ENCODE assay signal across 1 cellular context in the genomic region with DNA sequence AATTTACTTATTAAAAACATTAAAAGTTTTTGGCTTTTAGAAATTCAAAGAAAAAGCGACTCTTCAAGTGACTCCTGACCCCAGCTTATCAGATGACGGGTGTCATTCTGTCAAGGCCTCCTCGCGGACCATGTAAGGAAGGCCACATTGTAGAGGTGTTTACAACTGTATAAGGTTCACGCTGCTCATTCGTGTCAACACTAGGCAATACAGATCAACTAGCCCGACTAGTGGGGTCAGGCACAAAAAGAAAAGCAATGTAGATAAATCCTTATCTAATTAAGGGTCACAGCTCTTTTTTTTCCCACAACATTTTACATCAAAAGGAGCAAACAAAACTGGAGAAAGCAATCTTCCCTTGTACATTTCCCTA.
TF ChIP-seq lines count a peak whose summit lies in the region.

No MANE protein-coding gene starts in this region.

TF ChIP-seq in HepG2, 621 proteins besides CTCF, POLR2A, EP300 and RAD21 (continued from another document and continues in another):
- TF ChIP-seq, protein P1, sequence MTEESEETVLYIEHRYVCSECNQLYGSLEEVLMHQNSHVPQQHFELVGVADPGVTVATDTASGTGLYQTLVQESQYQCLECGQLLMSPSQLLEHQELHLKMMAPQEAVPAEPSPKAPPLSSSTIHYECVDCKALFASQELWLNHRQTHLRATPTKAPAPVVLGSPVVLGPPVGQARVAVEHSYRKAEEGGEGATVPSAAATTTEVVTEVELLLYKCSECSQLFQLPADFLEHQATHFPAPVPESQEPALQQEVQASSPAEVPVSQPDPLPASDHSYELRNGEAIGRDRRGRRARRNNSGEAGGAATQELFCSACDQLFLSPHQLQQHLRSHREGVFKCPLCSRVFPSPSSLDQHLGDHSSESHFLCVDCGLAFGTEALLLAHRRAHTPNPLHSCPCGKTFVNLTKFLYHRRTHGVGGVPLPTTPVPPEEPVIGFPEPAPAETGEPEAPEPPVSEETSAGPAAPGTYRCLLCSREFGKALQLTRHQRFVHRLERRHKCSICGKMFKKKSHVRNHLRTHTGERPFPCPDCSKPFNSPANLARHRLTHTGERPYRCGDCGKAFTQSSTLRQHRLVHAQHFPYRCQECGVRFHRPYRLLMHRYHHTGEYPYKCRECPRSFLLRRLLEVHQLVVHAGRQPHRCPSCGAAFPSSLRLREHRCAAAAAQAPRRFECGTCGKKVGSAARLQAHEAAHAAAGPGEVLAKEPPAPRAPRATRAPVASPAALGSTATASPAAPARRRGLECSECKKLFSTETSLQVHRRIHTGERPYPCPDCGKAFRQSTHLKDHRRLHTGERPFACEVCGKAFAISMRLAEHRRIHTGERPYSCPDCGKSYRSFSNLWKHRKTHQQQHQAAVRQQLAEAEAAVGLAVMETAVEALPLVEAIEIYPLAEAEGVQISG (CRISPR knock-in tag; IDR thresholded peaks at IDR 0.05): peak; percentile 22; the same call in 1 of the 2 replicates
- TF ChIP-seq ATF7 (IDR thresholded peaks at IDR 0.05): no peak
- no peak for TF ChIP-seq ATF7 (CRISPR knock-in tag; IDR thresholded peaks at IDR 0.05)
- TF ChIP-seq HDAC1 (CRISPR knock-in tag; IDR thresholded peaks at IDR 0.05): no peak
- TF ChIP-seq ZNF605 (CRISPR knock-in tag; IDR thresholded peaks at IDR 0.05): 0 out of 2 replicates have a peak, but pooled peaks have one; percentile 25
- TF ChIP-seq, protein P2, sequence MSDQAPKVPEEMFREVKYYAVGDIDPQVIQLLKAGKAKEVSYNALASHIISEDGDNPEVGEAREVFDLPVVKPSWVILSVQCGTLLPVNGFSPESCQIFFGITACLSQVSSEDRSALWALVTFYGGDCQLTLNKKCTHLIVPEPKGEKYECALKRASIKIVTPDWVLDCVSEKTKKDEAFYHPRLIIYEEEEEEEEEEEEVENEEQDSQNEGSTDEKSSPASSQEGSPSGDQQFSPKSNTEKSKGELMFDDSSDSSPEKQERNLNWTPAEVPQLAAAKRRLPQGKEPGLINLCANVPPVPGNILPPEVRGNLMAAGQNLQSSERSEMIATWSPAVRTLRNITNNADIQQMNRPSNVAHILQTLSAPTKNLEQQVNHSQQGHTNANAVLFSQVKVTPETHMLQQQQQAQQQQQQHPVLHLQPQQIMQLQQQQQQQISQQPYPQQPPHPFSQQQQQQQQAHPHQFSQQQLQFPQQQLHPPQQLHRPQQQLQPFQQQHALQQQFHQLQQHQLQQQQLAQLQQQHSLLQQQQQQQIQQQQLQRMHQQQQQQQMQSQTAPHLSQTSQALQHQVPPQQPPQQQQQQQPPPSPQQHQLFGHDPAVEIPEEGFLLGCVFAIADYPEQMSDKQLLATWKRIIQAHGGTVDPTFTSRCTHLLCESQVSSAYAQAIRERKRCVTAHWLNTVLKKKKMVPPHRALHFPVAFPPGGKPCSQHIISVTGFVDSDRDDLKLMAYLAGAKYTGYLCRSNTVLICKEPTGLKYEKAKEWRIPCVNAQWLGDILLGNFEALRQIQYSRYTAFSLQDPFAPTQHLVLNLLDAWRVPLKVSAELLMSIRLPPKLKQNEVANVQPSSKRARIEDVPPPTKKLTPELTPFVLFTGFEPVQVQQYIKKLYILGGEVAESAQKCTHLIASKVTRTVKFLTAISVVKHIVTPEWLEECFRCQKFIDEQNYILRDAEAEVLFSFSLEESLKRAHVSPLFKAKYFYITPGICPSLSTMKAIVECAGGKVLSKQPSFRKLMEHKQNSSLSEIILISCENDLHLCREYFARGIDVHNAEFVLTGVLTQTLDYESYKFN (CRISPR knock-in tag; conservative IDR thresholded peaks at IDR 0.05): peak; percentile 88
- TF ChIP-seq POGZ (CRISPR knock-in tag; IDR thresholded peaks at IDR 0.05): 0 out of 2 replicates have a peak, but pooled peaks have one; percentile 44
- TF ChIP-seq ZNF24 (IDR thresholded peaks at IDR 0.05): no peak
- peak; percentile 77 for TF ChIP-seq ISL2 (CRISPR knock-in tag; IDR thresholded peaks at IDR 0.05)
- TF ChIP-seq PITX1 (CRISPR knock-in tag; IDR thresholded peaks at IDR 0.05): peak; percentile 74
- 0 out of 2 replicates have a peak, but pooled peaks have one; percentile 18 for TF ChIP-seq ZFY (CRISPR knock-in tag; IDR thresholded peaks at IDR 0.05)
- TF ChIP-seq, protein P3, sequence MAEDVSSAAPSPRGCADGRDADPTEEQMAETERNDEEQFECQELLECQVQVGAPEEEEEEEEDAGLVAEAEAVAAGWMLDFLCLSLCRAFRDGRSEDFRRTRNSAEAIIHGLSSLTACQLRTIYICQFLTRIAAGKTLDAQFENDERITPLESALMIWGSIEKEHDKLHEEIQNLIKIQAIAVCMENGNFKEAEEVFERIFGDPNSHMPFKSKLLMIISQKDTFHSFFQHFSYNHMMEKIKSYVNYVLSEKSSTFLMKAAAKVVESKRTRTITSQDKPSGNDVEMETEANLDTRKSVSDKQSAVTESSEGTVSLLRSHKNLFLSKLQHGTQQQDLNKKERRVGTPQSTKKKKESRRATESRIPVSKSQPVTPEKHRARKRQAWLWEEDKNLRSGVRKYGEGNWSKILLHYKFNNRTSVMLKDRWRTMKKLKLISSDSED (CRISPR knock-in tag; IDR thresholded peaks at IDR 0.05): no peak
- TF ChIP-seq, protein P4, sequence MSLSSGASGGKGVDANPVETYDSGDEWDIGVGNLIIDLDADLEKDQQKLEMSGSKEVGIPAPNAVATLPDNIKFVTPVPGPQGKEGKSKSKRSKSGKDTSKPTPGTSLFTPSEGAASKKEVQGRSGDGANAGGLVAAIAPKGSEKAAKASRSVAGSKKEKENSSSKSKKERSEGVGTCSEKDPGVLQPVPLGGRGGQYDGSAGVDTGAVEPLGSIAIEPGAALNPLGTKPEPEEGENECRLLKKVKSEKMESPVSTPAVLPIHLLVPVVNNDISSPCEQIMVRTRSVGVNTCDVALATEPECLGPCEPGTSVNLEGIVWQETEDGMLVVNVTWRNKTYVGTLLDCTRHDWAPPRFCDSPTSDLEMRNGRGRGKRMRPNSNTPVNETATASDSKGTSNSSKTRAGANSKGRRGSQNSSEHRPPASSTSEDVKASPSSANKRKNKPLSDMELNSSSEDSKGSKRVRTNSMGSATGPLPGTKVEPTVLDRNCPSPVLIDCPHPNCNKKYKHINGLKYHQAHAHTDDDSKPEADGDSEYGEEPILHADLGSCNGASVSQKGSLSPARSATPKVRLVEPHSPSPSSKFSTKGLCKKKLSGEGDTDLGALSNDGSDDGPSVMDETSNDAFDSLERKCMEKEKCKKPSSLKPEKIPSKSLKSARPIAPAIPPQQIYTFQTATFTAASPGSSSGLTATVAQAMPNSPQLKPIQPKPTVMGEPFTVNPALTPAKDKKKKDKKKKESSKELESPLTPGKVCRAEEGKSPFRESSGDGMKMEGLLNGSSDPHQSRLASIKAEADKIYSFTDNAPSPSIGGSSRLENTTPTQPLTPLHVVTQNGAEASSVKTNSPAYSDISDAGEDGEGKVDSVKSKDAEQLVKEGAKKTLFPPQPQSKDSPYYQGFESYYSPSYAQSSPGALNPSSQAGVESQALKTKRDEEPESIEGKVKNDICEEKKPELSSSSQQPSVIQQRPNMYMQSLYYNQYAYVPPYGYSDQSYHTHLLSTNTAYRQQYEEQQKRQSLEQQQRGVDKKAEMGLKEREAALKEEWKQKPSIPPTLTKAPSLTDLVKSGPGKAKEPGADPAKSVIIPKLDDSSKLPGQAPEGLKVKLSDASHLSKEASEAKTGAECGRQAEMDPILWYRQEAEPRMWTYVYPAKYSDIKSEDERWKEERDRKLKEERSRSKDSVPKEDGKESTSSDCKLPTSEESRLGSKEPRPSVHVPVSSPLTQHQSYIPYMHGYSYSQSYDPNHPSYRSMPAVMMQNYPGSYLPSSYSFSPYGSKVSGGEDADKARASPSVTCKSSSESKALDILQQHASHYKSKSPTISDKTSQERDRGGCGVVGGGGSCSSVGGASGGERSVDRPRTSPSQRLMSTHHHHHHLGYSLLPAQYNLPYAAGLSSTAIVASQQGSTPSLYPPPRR (CRISPR knock-in tag; IDR thresholded peaks at IDR 0.05; ENCODE audit: borderline replicate concordance): peak; percentile 87
- TF ChIP-seq ZMYM4 (CRISPR knock-in tag; IDR thresholded peaks at IDR 0.05): peak; percentile 75
- TF ChIP-seq MIER2 (CRISPR knock-in tag; IDR thresholded peaks at IDR 0.05): no peak
- no peak for TF ChIP-seq ZFP82 (CRISPR knock-in tag; IDR thresholded peaks at IDR 0.05; ENCODE audit: borderline replicate concordance)
- no peak for TF ChIP-seq ZKSCAN8 (CRISPR knock-in tag; IDR thresholded peaks at IDR 0.05; ENCODE audit: borderline replicate concordance)
- TF ChIP-seq ZNF256 (CRISPR knock-in tag; conservative IDR thresholded peaks at IDR 0.05): no peak
- TF ChIP-seq SALL1 (CRISPR knock-in tag; IDR thresholded peaks at IDR 0.05): peak; percentile 80
- TF ChIP-seq RXRA (CRISPR knock-in tag; IDR thresholded peaks at IDR 0.05): peak; percentile 37; the same call in 1 of the 2 replicates
- TF ChIP-seq ZNF543 (CRISPR knock-in tag; IDR thresholded peaks at IDR 0.05): no peak
- no peak for TF ChIP-seq FOXP1 (IDR thresholded peaks at IDR 0.05)
- TF ChIP-seq FOXP1 (CRISPR knock-in tag; IDR thresholded peaks at IDR 0.05): peak; percentile 96
- TF ChIP-seq IRF2 (CRISPR knock-in tag; IDR thresholded peaks at IDR 0.05): 0 out of 2 replicates have a peak, but pooled peaks have one; percentile 54
- peak; percentile 32; the same call in 1 of the 2 replicates for TF ChIP-seq ZFX (CRISPR knock-in tag; IDR thresholded peaks at IDR 0.05; ENCODE audit: low read depth)
- TF ChIP-seq SNAPC2 (CRISPR knock-in tag; IDR thresholded peaks at IDR 0.05): 0 out of 2 replicates have a peak, but pooled peaks have one; percentile 25
- TF ChIP-seq, protein P5, sequence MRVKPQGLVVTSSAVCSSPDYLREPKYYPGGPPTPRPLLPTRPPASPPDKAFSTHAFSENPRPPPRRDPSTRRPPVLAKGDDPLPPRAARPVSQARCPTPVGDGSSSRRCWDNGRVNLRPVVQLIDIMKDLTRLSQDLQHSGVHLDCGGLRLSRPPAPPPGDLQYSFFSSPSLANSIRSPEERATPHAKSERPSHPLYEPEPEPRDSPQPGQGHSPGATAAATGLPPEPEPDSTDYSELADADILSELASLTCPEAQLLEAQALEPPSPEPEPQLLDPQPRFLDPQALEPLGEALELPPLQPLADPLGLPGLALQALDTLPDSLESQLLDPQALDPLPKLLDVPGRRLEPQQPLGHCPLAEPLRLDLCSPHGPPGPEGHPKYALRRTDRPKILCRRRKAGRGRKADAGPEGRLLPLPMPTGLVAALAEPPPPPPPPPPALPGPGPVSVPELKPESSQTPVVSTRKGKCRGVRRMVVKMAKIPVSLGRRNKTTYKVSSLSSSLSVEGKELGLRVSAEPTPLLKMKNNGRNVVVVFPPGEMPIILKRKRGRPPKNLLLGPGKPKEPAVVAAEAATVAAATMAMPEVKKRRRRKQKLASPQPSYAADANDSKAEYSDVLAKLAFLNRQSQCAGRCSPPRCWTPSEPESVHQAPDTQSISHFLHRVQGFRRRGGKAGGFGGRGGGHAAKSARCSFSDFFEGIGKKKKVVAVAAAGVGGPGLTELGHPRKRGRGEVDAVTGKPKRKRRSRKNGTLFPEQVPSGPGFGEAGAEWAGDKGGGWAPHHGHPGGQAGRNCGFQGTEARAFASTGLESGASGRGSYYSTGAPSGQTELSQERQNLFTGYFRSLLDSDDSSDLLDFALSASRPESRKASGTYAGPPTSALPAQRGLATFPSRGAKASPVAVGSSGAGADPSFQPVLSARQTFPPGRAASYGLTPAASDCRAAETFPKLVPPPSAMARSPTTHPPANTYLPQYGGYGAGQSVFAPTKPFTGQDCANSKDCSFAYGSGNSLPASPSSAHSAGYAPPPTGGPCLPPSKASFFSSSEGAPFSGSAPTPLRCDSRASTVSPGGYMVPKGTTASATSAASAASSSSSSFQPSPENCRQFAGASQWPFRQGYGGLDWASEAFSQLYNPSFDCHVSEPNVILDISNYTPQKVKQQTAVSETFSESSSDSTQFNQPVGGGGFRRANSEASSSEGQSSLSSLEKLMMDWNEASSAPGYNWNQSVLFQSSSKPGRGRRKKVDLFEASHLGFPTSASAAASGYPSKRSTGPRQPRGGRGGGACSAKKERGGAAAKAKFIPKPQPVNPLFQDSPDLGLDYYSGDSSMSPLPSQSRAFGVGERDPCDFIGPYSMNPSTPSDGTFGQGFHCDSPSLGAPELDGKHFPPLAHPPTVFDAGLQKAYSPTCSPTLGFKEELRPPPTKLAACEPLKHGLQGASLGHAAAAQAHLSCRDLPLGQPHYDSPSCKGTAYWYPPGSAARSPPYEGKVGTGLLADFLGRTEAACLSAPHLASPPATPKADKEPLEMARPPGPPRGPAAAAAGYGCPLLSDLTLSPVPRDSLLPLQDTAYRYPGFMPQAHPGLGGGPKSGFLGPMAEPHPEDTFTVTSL (CRISPR knock-in tag; IDR thresholded peaks at IDR 0.05; ENCODE audit: borderline replicate concordance): peak; percentile 82; the same call in 1 of the 2 replicates
- TF ChIP-seq PHF21A (CRISPR knock-in tag; IDR thresholded peaks at IDR 0.05): peak; percentile 28; the same call in 1 of the 2 replicates
- TF ChIP-seq SPEN (CRISPR knock-in tag; IDR thresholded peaks at IDR 0.05; ENCODE audit: low read depth): peak; percentile 59; the same call in 1 of the 2 replicates
- TF ChIP-seq HOXA3 (CRISPR knock-in tag; IDR thresholded peaks at IDR 0.05): peak; percentile 61; the same call in 1 of the 2 replicates
- no peak for TF ChIP-seq ZNF558 (CRISPR knock-in tag; IDR thresholded peaks at IDR 0.05; ENCODE audit: borderline replicate concordance)
- no peak for TF ChIP-seq SETDB1 (CRISPR knock-in tag; IDR thresholded peaks at IDR 0.05; ENCODE audit: borderline replicate concordance)
- TF ChIP-seq SSRP1 (CRISPR knock-in tag; IDR thresholded peaks at IDR 0.05): no peak
- peak; percentile 56; the same call in 1 of the 2 replicates for TF ChIP-seq NR2C2 (CRISPR knock-in tag; IDR thresholded peaks at IDR 0.05; ENCODE audit: borderline replicate concordance)
- TF ChIP-seq, protein P6, sequence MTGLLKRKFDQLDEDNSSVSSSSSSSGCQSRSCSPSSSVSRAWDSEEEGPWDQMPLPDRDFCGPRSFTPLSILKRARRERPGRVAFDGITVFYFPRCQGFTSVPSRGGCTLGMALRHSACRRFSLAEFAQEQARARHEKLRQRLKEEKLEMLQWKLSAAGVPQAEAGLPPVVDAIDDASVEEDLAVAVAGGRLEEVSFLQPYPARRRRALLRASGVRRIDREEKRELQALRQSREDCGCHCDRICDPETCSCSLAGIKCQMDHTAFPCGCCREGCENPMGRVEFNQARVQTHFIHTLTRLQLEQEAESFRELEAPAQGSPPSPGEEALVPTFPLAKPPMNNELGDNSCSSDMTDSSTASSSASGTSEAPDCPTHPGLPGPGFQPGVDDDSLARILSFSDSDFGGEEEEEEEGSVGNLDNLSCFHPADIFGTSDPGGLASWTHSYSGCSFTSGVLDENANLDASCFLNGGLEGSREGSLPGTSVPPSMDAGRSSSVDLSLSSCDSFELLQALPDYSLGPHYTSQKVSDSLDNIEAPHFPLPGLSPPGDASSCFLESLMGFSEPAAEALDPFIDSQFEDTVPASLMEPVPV (CRISPR knock-in tag; IDR thresholded peaks at IDR 0.05): no peak
- TF ChIP-seq, protein P7, sequence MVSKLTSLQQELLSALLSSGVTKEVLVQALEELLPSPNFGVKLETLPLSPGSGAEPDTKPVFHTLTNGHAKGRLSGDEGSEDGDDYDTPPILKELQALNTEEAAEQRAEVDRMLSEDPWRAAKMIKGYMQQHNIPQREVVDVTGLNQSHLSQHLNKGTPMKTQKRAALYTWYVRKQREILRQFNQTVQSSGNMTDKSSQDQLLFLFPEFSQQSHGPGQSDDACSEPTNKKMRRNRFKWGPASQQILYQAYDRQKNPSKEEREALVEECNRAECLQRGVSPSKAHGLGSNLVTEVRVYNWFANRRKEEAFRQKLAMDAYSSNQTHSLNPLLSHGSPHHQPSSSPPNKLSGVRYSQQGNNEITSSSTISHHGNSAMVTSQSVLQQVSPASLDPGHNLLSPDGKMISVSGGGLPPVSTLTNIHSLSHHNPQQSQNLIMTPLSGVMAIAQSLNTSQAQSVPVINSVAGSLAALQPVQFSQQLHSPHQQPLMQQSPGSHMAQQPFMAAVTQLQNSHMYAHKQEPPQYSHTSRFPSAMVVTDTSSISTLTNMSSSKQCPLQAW (CRISPR knock-in tag; IDR thresholded peaks at IDR 0.05): no peak
